Comparison of ENCODE assay signal across 15 cellular contexts in the genomic region with DNA sequence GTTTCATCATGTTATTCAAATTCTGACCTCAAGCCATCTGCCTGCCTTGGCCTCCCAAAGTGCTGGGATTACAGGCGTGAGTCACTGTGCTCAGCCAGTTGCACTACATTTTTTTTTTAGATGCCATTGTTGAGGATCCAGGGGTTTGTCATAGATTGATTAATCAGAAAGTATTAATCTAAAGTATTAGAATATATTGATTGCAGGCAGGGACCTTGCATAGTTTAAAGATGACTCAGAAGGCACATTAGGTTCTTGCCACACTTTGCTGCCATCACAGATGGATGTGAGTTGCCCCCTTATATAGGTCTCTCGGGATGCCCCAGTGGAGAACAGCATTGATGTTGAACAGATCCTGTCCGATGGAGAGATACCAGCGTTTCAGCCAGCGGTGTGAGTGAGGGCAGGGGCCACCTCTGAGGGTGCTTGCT. TPM values are rescaled to one million over a fixed set of nuclear protein-coding genes. Genes with fewer than 3 reads are reported as not detected.
DNase-seq lines count a peak whose midpoint lies in the region; ATAC-seq, FAIRE-seq and TF ChIP-seq lines count a peak whose summit lies in the region.
"Had no signal": no experiment of that assay in that cellular context is flagged by ENCODE, and none has a peak within 500 bp of the region (broad histone marks: within the 10 kb centered on the region; RNA-seq: fewer than 3 reads in every experiment).

No MANE protein-coding gene starts in this region.

- TF ChIP-seq RAD21 in H1 (IDR thresholded peaks at IDR 0.05 in 1 of 2, conservative IDR thresholded peaks at IDR 0.05 in 1 of 2; ENCODE audit: low read depth in 2 of 2, low read length in 2 of 2), result no peak

- H2BK120ac ChIP-seq in H1 (replicated peaks; ENCODE audit: low read depth, low read length), result no peak overlapping the region

- no peak overlapping the region for H2BK5ac ChIP-seq in H1 (ENCODE audit: low read depth, low read length)

- H4K5ac ChIP-seq in H1 (ENCODE audit: insufficient read length, low read depth, low read length), result no peak overlapping the region

- no peak overlapping the region for H3K4me2 ChIP-seq in H1 (ENCODE audit: insufficient read depth in 1 of 2, low read depth in 2 of 2, low read length in 2 of 2)

- TF ChIP-seq POLR2A in H1 (IDR thresholded peaks at IDR 0.05; ENCODE audit: control extremely low read depth in 1 of 2, low read depth in 2 of 2, low read length in 2 of 2) (no peak), upper lobe of left lung (IDR thresholded peaks at IDR 0.05) (no peak)

- H3K79me2 ChIP-seq in H1 (ENCODE audit: control insufficient read depth in 1 of 2, insufficient read depth in 2 of 2, low read length in 2 of 2), result peaks cover 45 to 100% of the 10 kb centered on the region in 2 experiments

- H3K56ac ChIP-seq in H1 (replicated peaks; ENCODE audit: insufficient read length, low read depth, low read length), result no peak overlapping the region

- ATAC-seq in upper lobe of left lung (ENCODE audit: low FRiP score in 2 of 2), result no peak
- ATAC-seq in GM21447 (IDR thresholded peaks at IDR 0.05; ENCODE audit: unreplicated experiment), result no peak
- no peak for ATAC-seq in T-helper 17 cell
- ATAC-seq: activated T-cell treated with anti-CD3 and anti-CD28 coated beads, Interleukin-2, amount 50 U/mL, for 72 hours; mucosa of descending colon had no signal

- no peaks in the 10 kb centered on the region for H3K36me3 Mint-ChIP-seq in T-helper 17 cell (ENCODE audit: low read depth)

- H4K91ac ChIP-seq in H1 (replicated peaks; ENCODE audit: insufficient read length, low read length), result no peak overlapping the region

- no peak overlapping the region for H3K23ac ChIP-seq in H1 (ENCODE audit: insufficient read length)

- DNase-seq in Daoy (ENCODE audit: low read depth) (peak; percentile 33), NCI-H226 (peak; percentile 21), H1 (ENCODE audit: low read depth in 1 of 2, low spot score in 2 of 2) (no peak), mucosa of gallbladder (ENCODE audit: low spot score) (peak; percentile 34), upper lobe of left lung (no peak), NCI-H524 treated with DMSO at 0.1 percent for 48 hours (lab: John Stamatoyannopoulos, UW) (no peak), T-helper 17 cell (no peak)
- DNase-seq: activated T-cell treated with anti-CD3 and anti-CD28 coated beads, Interleukin-2, amount 50 U/mL, for 72 hours; mucosa of descending colon; NCI-H1417 treated with DMSO at 0.1 percent for 48 hours; NCI-H82; stomach had no signal

- H2BK12ac ChIP-seq in H1 (ENCODE audit: low read depth, low read length), result 0 out of 2 replicates have a peak overlapping the region, but pooled peaks have one; percentile 19

- no peak for TF ChIP-seq CTCF in H1 (IDR thresholded peaks at IDR 0.05; ENCODE audit: control extremely low read depth in 1 of 3, insufficient read depth in 1 of 3, low read depth in 1 of 3, low read length in 3 of 3)
- TF ChIP-seq CTCF in upper lobe of left lung (IDR thresholded peaks at IDR 0.05), result no peak

- peaks cover 5% of the 10 kb centered on the region for H3K27me3 Mint-ChIP-seq in T-helper 17 cell
- H3K27me3 Mint-ChIP-seq: brain had no signal

- POLR2A ChIA-PET in H1 (lab: Charles Lee; ENCODE audit: partially characterized antibody), result interaction anchor here (0.9 to 1.2 kb wide), 2 partner anchors 41 to 111 kb away, joined by 3 read pairs; partner anchors contain the start of gene IGF1R

- H2BK15ac ChIP-seq in H1 (ENCODE audit: low read length), result no peak overlapping the region

- H3K36me3 ChIP-seq in H1 (ENCODE audit: control insufficient read depth in 2 of 4, insufficient read depth in 4 of 4, low read length in 3 of 4), result no peaks in the 10 kb centered on the region
- no peaks in the 10 kb centered on the region for H3K36me3 ChIP-seq in upper lobe of left lung
- H3K36me3 ChIP-seq: stomach had no signal

- 92% methylated on average over 5 of the region's 5 CpGs; no CpG with 5 or more reads in 1 of the 2 experiments for WGBS in H1 (ENCODE audit: extremely low coverage in 1 of 2, insufficient coverage in 1 of 2, insufficient read length in 1 of 2, insufficient replicate concordance in 2 of 2, low coverage in 1 of 2, low lambda C conversion rate in 2 of 2, missing lambda C conversion rate in 1 of 2), 2 experiments
- 88 to 89% methylated on average over 5 of the region's 5 CpGs for WGBS in upper lobe of left lung, 2 donors

- H3K9me3 ChIP-seq in H1 (ENCODE audit: insufficient read depth in 2 of 2, low read depth in 1 of 2, low read length in 1 of 2), result no peaks in the 10 kb centered on the region
- no peaks in the 10 kb centered on the region for H3K9me3 ChIP-seq in upper lobe of left lung
- no peaks in the 10 kb centered on the region for H3K9me3 ChIP-seq in T-helper 17 cell (ENCODE audit: control insufficient read depth, low read length, poor library complexity, severe bottlenecking)
- H3K9me3 ChIP-seq: mucosa of descending colon, stomach had no signal

- H3K9ac ChIP-seq in H1 (replicated peaks in 1 of 4; ENCODE audit: extremely low read depth in 1 of 4, low read depth in 3 of 4, low read length in 3 of 4), result no peak overlapping the region

- peaks cover 25 to 50% of the 10 kb centered on the region in 2 experiments for H4K20me1 ChIP-seq in H1 (replicated peaks in 1 of 2; ENCODE audit: control insufficient read depth in 1 of 2, insufficient read depth in 2 of 2, low read length in 2 of 2)

- H3K4me3 ChIP-seq in H1 (ENCODE audit: extremely low read depth in 1 of 4, insufficient read depth in 2 of 4, low read depth in 3 of 4, low read length in 4 of 4), result no peak overlapping the region
- no peak overlapping the region for H3K4me3 ChIP-seq in upper lobe of left lung
- H3K4me3 ChIP-seq: mucosa of descending colon, stomach had no signal

- peaks cover 31% of the 10 kb centered on the region for H3K79me1 ChIP-seq in H1 (ENCODE audit: low read depth, low read length)

- H3K4me3 Mint-ChIP-seq in T-helper 17 cell, result no peak overlapping the region
- H3K4me3 Mint-ChIP-seq: activated T-cell treated with anti-CD3 and anti-CD28 coated beads, Interleukin-2, amount 50 U/mL, for 72 hours; brain had no signal

- H4K8ac ChIP-seq in H1 (ENCODE audit: extremely low read depth, insufficient read depth, low read length), result no peak overlapping the region

- TF ChIP-seq EP300 in H1 (IDR thresholded peaks at IDR 0.05; ENCODE audit: borderline replicate concordance in 1 of 2, low read depth in 2 of 2, low read length in 2 of 2) (no peak), upper lobe of left lung (IDR thresholded peaks at IDR 0.05) (no peak)

- H3K4ac ChIP-seq in H1 (replicated peaks; ENCODE audit: insufficient read length, low read depth, low read length), result no peak overlapping the region

- no peak overlapping the region for H2AK5ac ChIP-seq in H1 (ENCODE audit: low read depth, low read length)

- no peak overlapping the region for H3K27ac Mint-ChIP-seq in T-helper 17 cell
- H3K27ac Mint-ChIP-seq: activated T-cell treated with anti-CD3 and anti-CD28 coated beads, Interleukin-2, amount 50 U/mL, for 72 hours had no signal

- no peak overlapping the region for H2BK20ac ChIP-seq in H1 (ENCODE audit: low read length)

- no peak overlapping the region for H3K27ac ChIP-seq in H1 (ENCODE audit: low read depth, low read length)
- no peak overlapping the region for H3K27ac ChIP-seq in upper lobe of left lung
- H3K27ac ChIP-seq: stomach had no signal

- no peak overlapping the region for H2AFZ ChIP-seq in H1 (ENCODE audit: low read length)

- peaks cover 11 to 37% (median 20%) of the 10 kb centered on the region in 4 experiments for H3K4me1 ChIP-seq in H1 (replicated peaks in 1 of 4; ENCODE audit: control insufficient read depth in 3 of 4, insufficient read depth in 4 of 4, low read length in 3 of 4)
- peaks cover 8 to 53% (median 27%) of the 10 kb centered on the region in 4 donors for H3K4me1 ChIP-seq in upper lobe of left lung

- CTCF ChIA-PET in H1 (lab: Charles Lee; ENCODE audit: partially characterized antibody), result interaction anchor here (0.7 to 1.5 kb wide), 2 partner anchors 10 to 50 kb away, joined by 3 to 4 read pairs; no protein-coding TSS in a partner anchor

- FAIRE-seq in H1 (lab: Jason Lieb, UNC), result no peak
- FAIRE-seq: endometrium had no signal

- no peaks in the 10 kb centered on the region; a peak in 1 of 7 replicates for H3K27me3 ChIP-seq in H1 (replicated peaks in 1 of 4; ENCODE audit: control insufficient read depth in 3 of 4, extremely low read depth in 1 of 4, insufficient read depth in 3 of 4, low read length in 3 of 4)
- no peaks in the 10 kb centered on the region for H3K27me3 ChIP-seq in upper lobe of left lung
- H3K27me3 ChIP-seq: stomach had no signal

- H3K4me1 Mint-ChIP-seq in T-helper 17 cell, result peaks cover 11% of the 10 kb centered on the region

- H3K14ac ChIP-seq in H1 (ENCODE audit: insufficient read length), result no peak overlapping the region

- no peak overlapping the region for H3K18ac ChIP-seq in H1 (ENCODE audit: extremely low read depth, low read length)

- no peaks in the 10 kb centered on the region for H3K23me2 ChIP-seq in H1 (ENCODE audit: low read depth, low read length)

TF ChIP-seq in H1, 55 proteins besides CTCF, POLR2A, EP300 and RAD21 (continues in another document):
- TF ChIP-seq JUN (IDR thresholded peaks at IDR 0.05; ENCODE audit: low read depth, low read length) (no peak), SRF (IDR thresholded peaks at IDR 0.05; ENCODE audit: low read depth, low read length) (no peak), CHD1 (IDR thresholded peaks at IDR 0.05; ENCODE audit: low read depth, low read length) (no peak), RFX5 (IDR thresholded peaks at IDR 0.05; ENCODE audit: borderline replicate concordance, low read depth, low read length) (no peak), TAF1 (IDR thresholded peaks at IDR 0.05; ENCODE audit: low read depth, low read length) (no peak), POU5F1 (IDR thresholded peaks at IDR 0.05; ENCODE audit: low read depth, low read length) (no peak), BCL11A (IDR thresholded peaks at IDR 0.05; ENCODE audit: low read depth in 2 of 2, low read length in 2 of 2) (no peak), CEBPB (IDR thresholded peaks at IDR 0.05; ENCODE audit: low read depth, low read length) (no peak), EZH2 (IDR thresholded peaks at IDR 0.05; ENCODE audit: low read depth, low read length, severe bottlenecking) (no peak)

RNA-seq across cellular contexts. Expression of gene IGF1R, which starts 41.1 kb away (rescaled TPM):
- total RNA-seq in Daoy (2014; rRNA removed; shearing (Covaris generic)), result 6.2 and 14.2 TPM in 2 replicates
- 106 and 109 TPM in 2 replicates for total RNA-seq in H1 (2021; fragmentation: NEBNext Ultra II Directional; extraction: Animal tissue kit (Norgen Biotek cat#: 25700))
- polyA plus RNA-seq in H1 (2011; rRNA removed), result 32.9 and 59.5 TPM in 2 replicates
- polyA plus RNA-seq in H1 (2011; cell fraction: cytosol; rRNA removed), result 36.8 TPM
- 169 TPM for polyA plus RNA-seq in H1 (2011; cell fraction: nucleus; rRNA removed)
- 28.6 to 37.3 TPM (median 31.8 TPM) in 4 replicates for polyA plus RNA-seq in H1 (2012, experiment 1 of 2)
- 4.8 TPM for polyA plus RNA-seq in H1 (2012, experiment 2 of 2)
- 66.7 TPM for polyA plus RNA-seq in H1 (2013, experiment 1 of 2)
- polyA plus RNA-seq in H1 (2013, experiment 2 of 2), result 60.3 TPM
- 125 and 145 TPM in 2 replicates for polyA minus RNA-seq in H1 (2011; rRNA and poly(A)+ RNA removed)
- 186 TPM for polyA minus RNA-seq in H1 (2011; cell fraction: cytosol; rRNA and poly(A)+ RNA removed)
- 203 TPM for polyA minus RNA-seq in H1 (2011; cell fraction: nucleus; rRNA and poly(A)+ RNA removed)
- total RNA-seq in mucosa of gallbladder, result 46.9 TPM
- total RNA-seq in upper lobe of left lung, result 100 to 1,000 TPM in 2 of 6 donors, 10 to 100 TPM in 4; 31.0 to 142 (median 63.8) TPM
- total RNA-seq in T-helper 17 cell, result 10 to 100 TPM; 13.7 to 27.1 TPM

Comparison
In these comparisons a context has a peak if more than half of its experiments do, and no peak if none do; other contexts are left out.
1. DNase-seq: peak in Daoy (single experiment), NCI-H226 (single experiment) and mucosa of gallbladder (single experiment); none in H1 (0 of 2), upper lobe of left lung (0 of 2), NCI-H524 treated with DMSO at 0.1 percent for 48 hours (single experiment) and T-helper 17 cell (0 of 3).